ENCODE assay signal across 28 cellular contexts in the genomic region with DNA sequence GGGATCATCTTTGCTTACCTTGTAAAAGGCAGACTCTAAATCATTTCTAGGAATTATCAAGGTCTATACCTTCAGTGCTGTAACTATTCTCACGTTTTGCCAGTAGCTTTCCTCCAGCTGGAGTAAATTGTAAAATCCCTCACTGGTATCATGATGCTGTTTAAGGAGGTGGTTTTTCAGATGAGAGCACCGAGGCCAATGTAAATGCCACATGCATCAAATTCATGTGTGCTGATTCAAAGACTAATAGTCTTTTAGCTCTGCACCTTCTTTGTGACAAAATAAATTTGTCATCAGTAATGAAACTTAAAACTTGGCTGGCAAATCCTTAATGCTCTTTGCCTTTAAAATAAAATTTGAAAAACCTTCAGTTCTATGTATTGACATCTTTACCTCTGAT.
"Had no signal": no experiment of that assay in that cellular context is flagged by ENCODE, and none has a peak within 500 bp of the region (broad histone marks: within the 10 kb centered on the region; RNA-seq: fewer than 3 reads in every experiment).

No MANE protein-coding gene starts in this region.

- H3K36me3 Mint-ChIP-seq: natural killer cell treated with Interleukin-12 subunit alpha and Interleukin-12 subunit beta and Interleukin-15 and Interleukin-18, amount 100 ng/mL, for 72 hours; stimulated activated effector memory CD8-positive, alpha-beta T cell treated with anti-CD3 and anti-CD28 coated beads, Interleukin-12 subunit alpha, Interleukin-12 subunit beta, amount 100 ng/mL, for 72 hours; stimulated activated naive B cell treated with anti-CD40 and anti-IgM and Interleukin-4, amounts not matched to agents 10 μg/mL and 1 μg/mL and 100 μg/mL, for 72 hours had no signal

- H3K27me3 Mint-ChIP-seq: stimulated activated naive CD8-positive, alpha-beta T cell treated with anti-CD3 and anti-CD28 coated beads, Interleukin-15, Interleukin-2, amounts not matched to agents 100 ng/mL and 50 ng/mL, for 24 hours had no signal

- H3K4me1 Mint-ChIP-seq: neural crest cell; stimulated activated effector memory CD8-positive, alpha-beta T cell treated with anti-CD3 and anti-CD28 coated beads, Interleukin-12 subunit alpha, Interleukin-12 subunit beta, amount 100 ng/mL, for 72 hours; stimulated activated naive B cell treated with anti-CD40 and anti-IgM and Interleukin-4, amounts not matched to agents 10 μg/mL and 1 μg/mL and 100 μg/mL, for 72 hours had no signal

- H3K27ac Mint-ChIP-seq: natural killer cell treated with Interleukin-12 subunit alpha and Interleukin-12 subunit beta and Interleukin-15 and Interleukin-18, amount 100 ng/mL, for 72 hours; nephron progenitor cell; progenitor cell of endocrine pancreas; stimulated activated effector memory CD8-positive, alpha-beta T cell treated with anti-CD3 and anti-CD28 coated beads, Interleukin-12 subunit alpha, Interleukin-12 subunit beta, amount 100 ng/mL, for 72 hours; stimulated activated naive B cell treated with anti-CD40 and anti-IgM and Interleukin-4, amounts not matched to agents 10 μg/mL and 1 μg/mL and 100 μg/mL, for 72 hours; stimulated activated naive CD8-positive, alpha-beta T cell treated with anti-CD3 and anti-CD28 coated beads, Interleukin-15, Interleukin-2, amounts not matched to agents 100 ng/mL and 50 ng/mL, for 24 hours had no signal

- DNase-seq: nephron progenitor cell; nucleus accumbens; ovary; posterior cingulate gyrus; psoas muscle; right cardiac atrium; right lobe of liver; sigmoid colon; small intestine; stimulated activated CD4-positive, alpha-beta T cell treated with anti-CD3 and anti-CD28 coated beads, Interleukin-15, amount 100 ng/mL, for 24 hours; stimulated activated CD4-positive, alpha-beta T cell treated with anti-CD3 and anti-CD28 coated beads, Interleukin-2, amount 100 ng/mL, for 24 hours; stimulated activated CD4-positive, alpha-beta T cell treated with anti-CD3 and anti-CD28 coated beads, Interleukin-2, amount 100 ng/mL, for 48 hours; stimulated activated CD4-positive, alpha-beta T cell treated with anti-CD3 and anti-CD28 coated beads, Interleukin-4, amount 100 ng/mL, for 24 hours; stimulated activated naive B cell treated with anti-CD40 and anti-IgM and Interleukin-4, amounts not matched to agents 10 μg/mL and 1 μg/mL and 100 μg/mL, for 72 hours; stimulated activated naive CD4-positive, alpha-beta T cell treated with Interleukin-2 at 50 U/mL for 16 hours; stomach; thyroid gland; upper lobe of left lung had no signal

- H3K27ac ChIP-seq: neutrophil, ovary, parathyroid adenoma, psoas muscle, right lobe of liver, sigmoid colon, stomach, thoracic aorta, thyroid gland, tibial nerve, upper lobe of left lung, vagina had no signal

- H3K9me3 Mint-ChIP-seq: natural killer cell treated with Interleukin-12 subunit alpha and Interleukin-12 subunit beta and Interleukin-15 and Interleukin-18, amount 100 ng/mL, for 72 hours; nephron progenitor cell; neural crest cell; stimulated activated effector memory CD8-positive, alpha-beta T cell treated with anti-CD3 and anti-CD28 coated beads, Interleukin-12 subunit alpha, Interleukin-12 subunit beta, amount 100 ng/mL, for 72 hours; stimulated activated naive B cell treated with anti-CD40 and anti-IgM and Interleukin-4, amounts not matched to agents 10 μg/mL and 1 μg/mL and 100 μg/mL, for 72 hours; stimulated activated naive CD8-positive, alpha-beta T cell treated with anti-CD3 and anti-CD28 coated beads, Interleukin-15, Interleukin-2, amounts not matched to agents 100 ng/mL and 50 ng/mL, for 24 hours had no signal

- H3K36me3 ChIP-seq: neutrophil, ovary, right lobe of liver, sigmoid colon, stomach, thoracic aorta, thyroid gland, tibial nerve, upper lobe of left lung, vagina had no signal

- H3K4me3 ChIP-seq: ovary, psoas muscle, right lobe of liver, sigmoid colon, stomach, thoracic aorta, thyroid gland, tibial nerve, upper lobe of left lung, vagina had no signal

- H3K79me2 ChIP-seq: parathyroid adenoma had no signal

- H2AFZ ChIP-seq: parathyroid adenoma had no signal

- H3K4me3 Mint-ChIP-seq: natural killer cell treated with Interleukin-12 subunit alpha and Interleukin-12 subunit beta and Interleukin-15 and Interleukin-18, amount 100 ng/mL, for 72 hours; nephron progenitor cell; neural crest cell; stimulated activated effector memory CD8-positive, alpha-beta T cell treated with anti-CD3 and anti-CD28 coated beads, Interleukin-12 subunit alpha, Interleukin-12 subunit beta, amount 100 ng/mL, for 72 hours; stimulated activated naive B cell treated with anti-CD40 and anti-IgM and Interleukin-4, amounts not matched to agents 10 μg/mL and 1 μg/mL and 100 μg/mL, for 72 hours; stimulated activated naive CD8-positive, alpha-beta T cell treated with anti-CD3 and anti-CD28 coated beads, Interleukin-15, Interleukin-2, amounts not matched to agents 100 ng/mL and 50 ng/mL, for 24 hours had no signal

- H3K4me1 ChIP-seq: parathyroid adenoma, psoas muscle, right lobe of liver, sigmoid colon, stomach, thyroid gland, tibial nerve, upper lobe of left lung, vagina had no signal

- H3K27me3 ChIP-seq: neutrophil, ovary, right lobe of liver, sigmoid colon, thyroid gland, tibial nerve, upper lobe of left lung, vagina had no signal

- ATAC-seq: natural killer cell treated with Interleukin-12 subunit alpha and Interleukin-12 subunit beta and Interleukin-15 and Interleukin-18, amount 100 ng/mL, for 72 hours; psoas muscle; right cardiac atrium; right lobe of liver; stimulated activated effector memory CD8-positive, alpha-beta T cell treated with anti-CD3 and anti-CD28 coated beads, Interleukin-12 subunit alpha, Interleukin-12 subunit beta, amount 100 ng/mL, for 72 hours; stimulated activated naive B cell treated with anti-CD40 and anti-IgM and Interleukin-4, amounts not matched to agents 10 μg/mL and 1 μg/mL and 100 μg/mL, for 72 hours had no signal
